ENCODE assay signal across 11 cellular contexts in the genomic region with DNA sequence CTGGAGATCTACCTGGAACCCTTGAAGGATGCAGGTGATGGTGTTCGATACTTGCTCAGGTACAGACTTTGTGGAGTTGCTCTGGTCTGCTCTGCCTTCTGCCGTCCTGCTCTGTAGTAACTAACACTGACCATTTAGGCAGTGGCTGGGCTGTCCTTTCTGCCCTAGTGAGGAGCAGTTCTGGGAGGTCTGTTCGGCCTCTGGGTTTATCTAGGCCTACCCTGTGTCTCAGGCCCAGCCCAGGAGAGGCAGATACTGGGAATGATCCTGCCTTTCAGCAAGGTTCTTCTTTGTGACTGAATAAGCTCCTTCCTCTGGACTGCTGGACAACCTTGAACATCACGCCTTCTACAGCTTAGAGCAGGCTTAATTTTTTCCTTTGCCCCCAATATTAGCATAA. TPM values are rescaled to one million over a fixed set of nuclear protein-coding genes. Genes with fewer than 3 reads are reported as not detected.
A peak's percentile ranks its signal among the peaks of the same experiment; 100 is the strongest.
DNase-seq lines count a peak whose midpoint lies in the region; ATAC-seq and TF ChIP-seq lines count a peak whose summit lies in the region.
"Had no signal": no experiment of that assay in that cellular context is flagged by ENCODE, and none has a peak within 500 bp of the region (broad histone marks: within the 10 kb centered on the region; RNA-seq: fewer than 3 reads in every experiment).

No MANE protein-coding gene starts in this region.

- H3K4me2 ChIP-seq in mesendoderm (ENCODE audit: low read length) = no peak overlapping the region

- POLR2A ChIA-PET in AG04450 (lab: Yijun Ruan, JAX) = no interaction called here

- no peak overlapping the region for H2BK15ac ChIP-seq in mesendoderm (replicated peaks; ENCODE audit: low read depth)

- in situ Hi-C loops in HAP-1 (cut with MboI; ENCODE audit: low sequenced_read_pairs) = no loop called here

- no peak overlapping the region for H3K4ac ChIP-seq in mesendoderm (ENCODE audit: low read depth, low read length)

- H3K56ac ChIP-seq in mesendoderm (ENCODE audit: low read length) = no peak overlapping the region

- no peaks in the 10 kb centered on the region; the same call in 1 of the 2 replicates for H3K9me3 ChIP-seq in AG04450 (ENCODE audit: control insufficient read depth, insufficient read depth, low read length)
- no peaks in the 10 kb centered on the region for H3K9me3 ChIP-seq in HAP-1
- H3K9me3 ChIP-seq in adipocyte (ENCODE audit: control insufficient read depth, low read length) = no peaks in the 10 kb centered on the region
- H3K9me3 ChIP-seq: tibial artery had no signal

- H3K27me3 ChIP-seq in AG04450 (ENCODE audit: control insufficient read depth, insufficient read depth, low read length) (no peaks in the 10 kb centered on the region), HAP-1 (ENCODE audit: low read depth) (no peaks in the 10 kb centered on the region), adipocyte (replicated peaks; ENCODE audit: control insufficient read depth, insufficient read depth, low read length) (no peaks in the 10 kb centered on the region), mesendoderm (ENCODE audit: insufficient read depth, low read length, poor library complexity) (no peaks in the 10 kb centered on the region)
- H3K27me3 ChIP-seq: tibial artery had no signal

- no peak overlapping the region for H4K8ac ChIP-seq in mesendoderm (ENCODE audit: low read depth, low read length)

- DNase-seq in AG04450 (ENCODE audit: low read depth, low spot score) = no peak
- DNase-seq in HAP-1 (ENCODE audit: low spot score in 2 of 2) = no peak
- DNase-seq in adipocyte (ENCODE audit: low read depth) = no peak
- no peak for DNase-seq in mesendoderm
- DNase-seq in ecto neural progenitor cell (ENCODE audit: low spot score) = no peak
- DNase-seq in NCI-H2196 treated with DMSO at 0.1 percent for 48 hours (lab: John Stamatoyannopoulos, UW; ENCODE audit: unreplicated experiment) = no peak
- DNase-seq: SHP77 treated with DMSO at 0.1 percent for 48 hours; stimulated activated CD4-positive, alpha-beta T cell treated with anti-CD3 and anti-CD28 coated beads, Interleukin-4, amount 100 ng/mL, for 24 hours; tibial artery had no signal

- H3K36me3 ChIP-seq in HAP-1 (replicated peaks) = peaks cover 38% of the 10 kb centered on the region
- H3K36me3 ChIP-seq in adipocyte (ENCODE audit: control insufficient read depth, insufficient read depth, low read length, severe bottlenecking) = peaks cover 22% of the 10 kb centered on the region
- H3K36me3 ChIP-seq in mesendoderm (ENCODE audit: control insufficient read depth, insufficient read depth, low read length) = peaks cover 2% of the 10 kb centered on the region

- H3K23ac ChIP-seq in mesendoderm (ENCODE audit: low read length) = no peak overlapping the region

- H3K4me3 ChIP-seq in AG04450 (ENCODE audit: low read depth, low read length) = peak overlapping the region; percentile 98
- peak overlapping the region; percentile 96 for H3K4me3 ChIP-seq in HAP-1
- H3K4me3 ChIP-seq in adipocyte (ENCODE audit: low read length) = peak overlapping the region; percentile 92
- H3K4me3 ChIP-seq in mesendoderm (ENCODE audit: low read length) = no peak overlapping the region

- peaks cover 26% of the 10 kb centered on the region for H3K79me1 ChIP-seq in mesendoderm (ENCODE audit: low read length)

- TF ChIP-seq CTCF in AG04450 (IDR thresholded peaks at IDR 0.05; ENCODE audit: low read depth, low read length) = no peak

- no peak overlapping the region for H3K9ac ChIP-seq in adipocyte (ENCODE audit: low read length)
- peak overlapping the region; percentile 22 for H3K9ac ChIP-seq in mesendoderm (ENCODE audit: low read length)

- no peak overlapping the region for H2AK5ac ChIP-seq in mesendoderm (ENCODE audit: low read length)

- CTCF ChIA-PET in AG04450 (lab: Charles Lee) = interaction anchor here (1.3 kb wide), 1 partner anchor 29 kb away, joined by 5 read pairs; no protein-coding TSS in a partner anchor

- peaks cover 13% of the 10 kb centered on the region for H3K79me2 ChIP-seq in mesendoderm (ENCODE audit: control insufficient read depth, insufficient read depth, low read length)

- H3K4me1 ChIP-seq in HAP-1 (peaks cover 6% of the 10 kb centered on the region), adipocyte (ENCODE audit: control insufficient read depth, insufficient read depth, low read length) (peaks cover 9% of the 10 kb centered on the region), mesendoderm (ENCODE audit: control insufficient read depth, low read depth, low read length) (peaks cover 2% of the 10 kb centered on the region)

- H3K27ac ChIP-seq in AG04450 (ENCODE audit: low read depth, low read length) (no peak overlapping the region), mesendoderm (ENCODE audit: low read depth, low read length) (no peak overlapping the region)
- H3K27ac ChIP-seq: tibial artery had no signal

- no peak overlapping the region for H2BK5ac ChIP-seq in mesendoderm (ENCODE audit: low read length)

- no peak overlapping the region for H4K5ac ChIP-seq in mesendoderm (ENCODE audit: low read length)

- no peak overlapping the region for H2BK120ac ChIP-seq in mesendoderm (ENCODE audit: low read depth, low read length)

- WGBS in mesendoderm (ENCODE audit: extremely low coverage, insufficient coverage, low lambda C conversion rate) = no CpG with 5 or more reads among the region's 4 CpGs

- ATAC-seq in HG02973 (IDR thresholded peaks at IDR 0.05; ENCODE audit: unreplicated experiment) (no peak), HG02970 (IDR thresholded peaks at IDR 0.05; ENCODE audit: low FRiP score, unreplicated experiment) (no peak)

- no peak overlapping the region for H3K18ac ChIP-seq in mesendoderm (ENCODE audit: low read length)

RNA-seq across cellular contexts. Expression of gene ZFYVE27, which starts 1.7 kb away (rescaled TPM):
- polyA plus RNA-seq in AG04450 (2011; rRNA removed) = 11.1 and 13.5 TPM in 2 replicates
- polyA minus RNA-seq in AG04450 (2011; rRNA and poly(A)+ RNA removed) = 11.6 and 15.1 TPM in 2 replicates
- 9.5 TPM for polyA plus RNA-seq in mesendoderm (2013, experiment 1 of 2)
- 8.5 TPM for polyA plus RNA-seq in mesendoderm (2013, experiment 2 of 2)

RNA-seq across cellular contexts. Expression of gene MARVELD1, which starts 25.1 kb away (rescaled TPM):
- 65.5 and 76.2 TPM in 2 replicates for polyA plus RNA-seq in AG04450 (2011; rRNA removed)
- 40.1 and 45.7 TPM in 2 replicates for polyA minus RNA-seq in AG04450 (2011; rRNA and poly(A)+ RNA removed)
- 23.5 TPM for polyA plus RNA-seq in mesendoderm (2013, experiment 1 of 2)
- polyA plus RNA-seq in mesendoderm (2013, experiment 2 of 2) = 23.3 TPM

RNA-seq across cellular contexts. Expression of gene SFRP5, which starts 33.2 kb away (rescaled TPM):
- not detected in 2 replicates for polyA plus RNA-seq in AG04450 (2011; rRNA removed)
- polyA minus RNA-seq in AG04450 (2011; rRNA and poly(A)+ RNA removed) = not detected in 2 replicates
- polyA plus RNA-seq in mesendoderm (2013, experiment 1 of 2) = 0.98 TPM
- polyA plus RNA-seq in mesendoderm (2013, experiment 2 of 2) = 0.90 TPM

RNA-seq across cellular contexts. Expression of gene AVPI1, which starts 51.6 kb away (rescaled TPM):
- polyA plus RNA-seq in AG04450 (2011; rRNA removed) = 26.5 and 36.9 TPM in 2 replicates
- polyA minus RNA-seq in AG04450 (2011; rRNA and poly(A)+ RNA removed) = 21.9 and 29.1 TPM in 2 replicates
- 3.3 TPM for polyA plus RNA-seq in mesendoderm (2013, experiment 1 of 2)
- polyA plus RNA-seq in mesendoderm (2013, experiment 2 of 2) = 2.9 TPM
